8 cellular contexts compared by ENCODE assay signal in genomic region chr2:85420743-85421705, GRCh38. TPM values are rescaled to one million over a fixed set of nuclear protein-coding genes. Genes with fewer than 3 reads are reported as not detected.
DNase-seq lines count a peak whose midpoint lies in the region; ATAC-seq, FAIRE-seq and TF ChIP-seq lines count a peak whose summit lies in the region.

No MANE protein-coding gene starts in this region.

- DNase-seq in BE2C (peak; percentile 86), GM19239 (ENCODE audit: insufficient read length, low spot score) (peak; percentile 77), NCI-H526 treated with DMSO at 0.1 percent for 48 hours (lab: John Stamatoyannopoulos, UW) (peak; percentile 65), dorsolateral prefrontal cortex (peak; percentile 86 to 94 (median 90)), lung microvascular endothelial cell (ENCODE audit: low read depth in 2 of 2) (peak; percentile 69 to 84)
- DNase-seq in activated CD4-positive, alpha-beta memory T cell treated with anti-CD3 and anti-CD28 coated beads for 36 hours: peak; percentile 95
- DNase-seq in stimulated activated CD8-positive, alpha-beta memory T cell treated with anti-CD3 and anti-CD28 coated beads, Interleukin-12 subunit alpha, Interleukin-12 subunit beta, amount 100 ng/mL, for 24 hours (ENCODE audit: extremely low read depth): peak; percentile 76

- H3K9me3 Mint-ChIP-seq in activated CD4-positive, alpha-beta memory T cell treated with anti-CD3 and anti-CD28 coated beads for 36 hours: no peaks in the 10 kb centered on the region

- no peaks in the 10 kb centered on the region for H3K27me3 Mint-ChIP-seq in activated CD4-positive, alpha-beta memory T cell treated with anti-CD3 and anti-CD28 coated beads for 36 hours

- H3K36me3 ChIP-seq in BE2C: no peaks in the 10 kb centered on the region

- intact Hi-C loops in activated CD4-positive, alpha-beta memory T cell treated with anti-CD3 and anti-CD28 coated beads for 36 hours (cut with micrococcal nuclease): loop anchor here (1.0 to 2.0 kb wide), 6 partner anchors 18 to 286 kb away; partner anchors contain the start of genes RNF181 and USP39
- intact Hi-C loops in dorsolateral prefrontal cortex (cut with DNase I): loop anchor here (1.0 to 5.0 kb wide), 6 partner anchors 14 to 191 kb away; partner anchors contain the start of genes C2orf68 (in 1 of the 2) and TMEM150A (in 1 of the 2)

- peaks cover 18% of the 10 kb centered on the region for H3K4me1 Mint-ChIP-seq in activated CD4-positive, alpha-beta memory T cell treated with anti-CD3 and anti-CD28 coated beads for 36 hours (ENCODE audit: low read depth)

- H3K4me3 Mint-ChIP-seq in activated CD4-positive, alpha-beta memory T cell treated with anti-CD3 and anti-CD28 coated beads for 36 hours: peak overlapping the region; percentile 53

- peak overlapping the region; percentile 67 to 99 (median 97) for H3K27ac ChIP-seq in dorsolateral prefrontal cortex

- peak; percentile 56 for ATAC-seq in HG03460 (IDR thresholded peaks at IDR 0.05; ENCODE audit: unreplicated experiment)

- FAIRE-seq in GM19239 (lab: Jason Lieb, UNC): peak; percentile 66

- peak; percentile 70 for TF ChIP-seq CTCF in BE2C (IDR thresholded peaks at IDR 0.05; ENCODE audit: low read depth, low read length)
- peak; percentile 99 to 100 (median 100) for TF ChIP-seq CTCF in dorsolateral prefrontal cortex (IDR thresholded peaks at IDR 0.05 in 54 of 56, conservative IDR thresholded peaks at IDR 0.05 in 2 of 56; ENCODE audit: low read depth in 1 of 56, partially characterized antibody in 56 of 56)

- no peaks in the 10 kb centered on the region for H3K36me3 Mint-ChIP-seq in activated CD4-positive, alpha-beta memory T cell treated with anti-CD3 and anti-CD28 coated beads for 36 hours

- POLR2A ChIA-PET in activated CD4-positive, alpha-beta memory T cell treated with anti-CD3 and anti-CD28 coated beads for 36 hours (lab: Charles Lee): interaction anchor here (1.5 to 3.9 kb wide), 4 partner anchors 17 to 131 kb away, joined by 4 to 58 read pairs (median 16); partner anchors contain the start of gene MAT2A

- no peak overlapping the region for H3K4me3 ChIP-seq in BE2C (ENCODE audit: low read depth, low read length)
- H3K4me3 ChIP-seq in dorsolateral prefrontal cortex: peak overlapping the region in 53 of 59 donors; percentile 1 to 55 (median 26)

- H3K27me3 ChIP-seq in BE2C: no peaks in the 10 kb centered on the region
- no peaks in the 10 kb centered on the region for H3K27me3 ChIP-seq in dorsolateral prefrontal cortex

- CTCF ChIA-PET in activated CD4-positive, alpha-beta memory T cell treated with anti-CD3 and anti-CD28 coated beads for 36 hours (lab: Charles Lee): interaction anchor here (0.6 to 8.0 kb wide), 14 partner anchors 9 to 443 kb away, joined by 3 to 328 read pairs (median 4); partner anchors contain the start of genes MAT2A and RNF181

- H3K4me1 ChIP-seq in BE2C: peaks cover 14% of the 10 kb centered on the region

- peak overlapping the region; percentile 64 for H3K27ac Mint-ChIP-seq in activated CD4-positive, alpha-beta memory T cell treated with anti-CD3 and anti-CD28 coated beads for 36 hours

- H3K9me3 ChIP-seq in BE2C: no peaks in the 10 kb centered on the region

RNA-seq across cellular contexts. Expression of gene SH2D6, which starts 2.5 kb away (rescaled TPM):
- polyA plus RNA-seq in BE2C (2012; ENCODE audit: insufficient read depth, insufficient read length, low read depth): 2.0 TPM
- total RNA-seq in activated CD4-positive, alpha-beta memory T cell treated with anti-CD3 and anti-CD28 coated beads for 36 hours: 1 to 10 TPM in 1 of 2 experiments, under 1 TPM in 1; 0.65 to 1.4 TPM
- 10 to 100 TPM in 2 of 120 experiments, 1 to 10 TPM in 117, under 1 TPM in 1; 0.96 to 14.2 (median 3.5) TPM for total RNA-seq in dorsolateral prefrontal cortex
- not detected in 2 replicates for total RNA-seq in lung microvascular endothelial cell

RNA-seq across cellular contexts. Expression of gene CAPG, which starts 10.9 kb away (rescaled TPM):
- polyA plus RNA-seq in BE2C (2012; ENCODE audit: insufficient read depth, insufficient read length, low read depth): not detected
- 10 to 100 TPM; 24.1 to 25.6 TPM for total RNA-seq in activated CD4-positive, alpha-beta memory T cell treated with anti-CD3 and anti-CD28 coated beads for 36 hours
- 10 to 100 TPM; 11.3 to 75.2 (median 31.8) TPM for total RNA-seq in dorsolateral prefrontal cortex
- 23.4 and 69.5 TPM in 2 replicates for total RNA-seq in lung microvascular endothelial cell
